In the genomic region with DNA sequence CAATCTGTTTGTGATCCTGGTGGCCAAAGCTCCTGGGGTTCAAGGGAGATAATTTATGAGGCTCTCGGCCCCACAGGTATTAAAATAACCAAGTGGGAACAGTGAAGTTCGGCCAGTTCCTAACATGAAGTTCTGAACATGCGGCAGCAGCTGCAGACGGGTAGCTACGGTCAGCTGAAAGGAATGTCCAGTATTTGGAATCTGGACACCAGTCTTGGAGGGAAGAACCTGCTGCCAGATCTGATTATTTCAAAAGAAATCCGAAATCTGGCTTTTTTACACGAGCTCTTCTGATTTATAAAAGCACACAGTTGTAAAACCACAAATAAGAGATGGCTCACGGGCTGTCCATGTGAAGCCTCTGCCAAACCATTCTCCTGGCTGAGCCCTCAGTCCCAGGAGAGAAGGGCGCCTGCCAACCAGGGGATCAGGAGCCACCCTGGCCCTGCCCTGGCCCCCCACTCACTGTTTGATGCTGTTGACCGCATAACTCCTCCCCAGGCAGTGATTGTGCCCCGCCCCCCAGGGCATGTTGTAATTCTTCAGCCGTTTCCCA, we compare ENCODE assay signal across 9 cellular contexts. TPM values are rescaled to one million over a fixed set of nuclear protein-coding genes. Genes with fewer than 3 reads are reported as not detected.
A peak's percentile ranks its signal among the peaks of the same experiment; 100 is the strongest.
DNase-seq lines count a peak whose midpoint lies in the region; FAIRE-seq and TF ChIP-seq lines count a peak whose summit lies in the region.
"Had no signal": no experiment of that assay in that cellular context is flagged by ENCODE, and none has a peak within 500 bp of the region (broad histone marks: within the 10 kb centered on the region; RNA-seq: fewer than 3 reads in every experiment).

No MANE protein-coding gene starts in this region.

- no peak for FAIRE-seq in GM12892 (lab: Jason Lieb, UNC)

- peaks cover 6% of the 10 kb centered on the region for H3K4me1 ChIP-seq in testis

- H3K4me3 ChIP-seq in astrocyte of the spinal cord (ENCODE audit: low read depth, low read length) (no peak overlapping the region), testis (no peak overlapping the region)

- intact Hi-C loops in testis (cut with DNase I; ENCODE audit: low total_unique reads), result no loop called here

- 43 to 54% methylated on average over 11 to 12 of the region's 12 CpGs for WGBS in testis, 2 donors

- H3K27me3 ChIP-seq in testis, result no peaks in the 10 kb centered on the region

- in situ Hi-C loops in astrocyte of the spinal cord (cut with HindIII; ENCODE audit: low sequenced_read_pairs), result no loop called here

- no peaks in the 10 kb centered on the region for H3K9me3 ChIP-seq in testis

- TF ChIP-seq POLR2A in testis (IDR thresholded peaks at IDR 0.05), result no peak
- TF ChIP-seq POLR2A in GM12892 (IDR thresholded peaks at IDR 0.05; ENCODE audit: low read depth, low read length), result no peak

- H3K27ac ChIP-seq in testis, result peak overlapping the region in 1 of 2 donors; percentile 60

- TF ChIP-seq CTCF in astrocyte of the spinal cord (IDR thresholded peaks at IDR 0.05; ENCODE audit: low read depth, low read length), result no peak
- no peak for TF ChIP-seq CTCF in testis (IDR thresholded peaks at IDR 0.05)
- no peak for TF ChIP-seq CTCF in GM20000 (IDR thresholded peaks at IDR 0.05; ENCODE audit: extremely low read depth, missing control alignments)

- DNase-seq in HCEC 1CT, result peak; percentile 81
- DNase-seq in astrocyte of the spinal cord (ENCODE audit: low read depth, low spot score), result peak; percentile 86
- peak; percentile 60 for DNase-seq in islet precursor cell
- DNase-seq in testis, result peak; percentile 60
- no peak for DNase-seq in GM20000 (ENCODE audit: low spot score)
- DNase-seq in hypothalamus (lab: John Stamatoyannopoulos, UW), result no peak
- DNase-seq in stimulated activated CD4-positive, alpha-beta T cell treated with anti-CD3 and anti-CD28 coated beads, Interleukin-4, amount 100 ng/mL, for 1 hour, result no peak
- no peak for DNase-seq in GM12892 (ENCODE audit: insufficient read length)
- DNase-seq: activated CD4-positive, alpha-beta T cell treated with anti-CD3 and anti-CD28 coated beads for 36 hours had no signal

- no peaks in the 10 kb centered on the region for H3K36me3 ChIP-seq in testis (ENCODE audit: low read depth, missing control alignments)

RNA-seq across cellular contexts. Expression of gene KCNB1, which starts 28.2 kb away (rescaled TPM):
- 1 to 10 TPM; 2.3 to 4.6 TPM for total RNA-seq in testis
- 1.5 TPM for polyA plus RNA-seq in testis (ENCODE audit: insufficient read depth, low read depth, low replicate concordance)
- polyA plus RNA-seq in GM12892 (2012; ENCODE audit: missing spikeins), result 0.04 TPM
- total RNA-seq: activated CD4-positive, alpha-beta T cell treated with anti-CD3 and anti-CD28 coated beads for 36 hours had no signal

RNA-seq across cellular contexts. Expression of gene PTGIS, which starts 57.3 kb away (rescaled TPM):
- 10 to 100 TPM; 12.2 to 13.0 TPM for total RNA-seq in testis
- polyA plus RNA-seq in testis (ENCODE audit: insufficient read depth, low read depth, low replicate concordance), result 30.3 TPM
- not detected for polyA plus RNA-seq in GM12892 (2012; ENCODE audit: missing spikeins)

Comparison
In these comparisons a context has a peak if more than half of its experiments do, and no peak if none do; other contexts are left out.
1. DNase-seq: peak in HCEC 1CT (single experiment), astrocyte of the spinal cord (single experiment), islet precursor cell (single experiment) and testis (single experiment); none in GM20000 (single experiment), hypothalamus (0 of 51), stimulated activated CD4-positive, alpha-beta T cell treated with anti-CD3 and anti-CD28 coated beads, Interleukin-4, amount 100 ng/mL, for 1 hour (single experiment) and GM12892 (single experiment).